In genomic region chr1:203304919-203305808, GRCh38 we compare ENCODE assay signal across 8 cellular contexts.
DNase-seq lines count a peak whose midpoint lies in the region; ATAC-seq lines count a peak whose summit lies in the region.

Gene BTG2 (plus strand): TSS chr1:203305519. CDS start chr1:203305607, 88 bp downstream.

- no peaks in the 10 kb centered on the region for H3K9me3 ChIP-seq in BLaER1

- ATAC-seq in GM19351 (IDR thresholded peaks at IDR 0.05; ENCODE audit: unreplicated experiment), result peak; percentile 66
- ATAC-seq in HG03520 (IDR thresholded peaks at IDR 0.05; ENCODE audit: unreplicated experiment), result peak; percentile 56

- peaks cover 35% of the 10 kb centered on the region for H3K36me3 ChIP-seq in BLaER1

- H3K4me3 ChIP-seq in BLaER1, result peak within 1 kb of the TSS; percentile 97

- H4K20me1 ChIP-seq in BLaER1, result peaks cover 48% of the 10 kb centered on the region

- DNase-seq in NCI-H526 treated with DMSO at 0.1 percent for 48 hours (lab: John Stamatoyannopoulos, UW) (peak; percentile 54), cortex of kidney (lab: John Stamatoyannopoulos, UW) (peak; percentile 76), left kidney (ENCODE audit: low read depth, low spot score) (peak; percentile 96)
- peak; percentile 92 for DNase-seq in activated CD4-positive, alpha-beta T cell treated with anti-CD3 and anti-CD28 coated beads, Interleukin-2, amount 50 U/mL, for 1 hour
- DNase-seq in stimulated activated CD4-positive, alpha-beta T cell treated with anti-CD3 and anti-CD28 coated beads, Interleukin-2, amount 100 ng/mL, for 24 hours, result peak; percentile 86 to 90

- H3K27ac ChIP-seq in BLaER1, result peak within 1 kb of the TSS; percentile 98

- H3K9ac ChIP-seq in BLaER1, result peak within 1 kb of the TSS; percentile 99

- H3K4me2 ChIP-seq in BLaER1, result peak within 1 kb of the TSS; percentile 99

- H3K27me3 ChIP-seq in BLaER1, result no peaks in the 10 kb centered on the region

- H3K4me1 ChIP-seq in BLaER1, result peaks cover 81% of the 10 kb centered on the region

Comparison
In these comparisons a context has a peak if more than half of its experiments do, and no peak if none do; other contexts are left out.
1. Peak in every context shown above with its lines: DNase-seq, ATAC-seq, H3K4me3 ChIP-seq and H3K27ac ChIP-seq.